In genomic region chr9:71306134-71306533, GRCh38 we compare ENCODE assay signal across 23 cellular contexts.
DNase-seq lines count a peak whose midpoint lies in the region; ATAC-seq, FAIRE-seq and TF ChIP-seq lines count a peak whose summit lies in the region.
"Had no signal": no experiment of that assay in that cellular context is flagged by ENCODE, and none has a peak within 500 bp of the region (broad histone marks: within the 10 kb centered on the region; RNA-seq: fewer than 3 reads in every experiment).

No MANE protein-coding gene starts in this region.

- DNase-seq in A549 (ENCODE audit: low read depth in 1 of 2, low spot score in 1 of 2) (no peak), NOMO-1 treated with DMSO at 0.1 percent for 48 hours (lab: John Stamatoyannopoulos, UW; ENCODE audit: unreplicated experiment) (no peak), SKM-1 treated with dmso at 0.1 percent for 144 hours (lab: John Stamatoyannopoulos, UW; ENCODE audit: unreplicated experiment) (no peak)
- no peak for DNase-seq in activated CD4-positive, alpha-beta T cell treated with anti-CD3 and anti-CD28 coated beads for 48 hours
- DNase-seq in activated naive CD8-positive, alpha-beta T cell treated with anti-CD3 and anti-CD28 coated beads, Interleukin-2, amount 50 U/mL, for 24 hours = no peak
- DNase-seq: activated CD8-positive, alpha-beta memory T cell treated with anti-CD3 and anti-CD28 coated beads, Interleukin-2, amount 10 ng/mL, durations not matched to agents 7 days and 5 days; activated effector memory CD4-positive, alpha-beta T cell treated with anti-CD3 and anti-CD28 coated beads, Interleukin-2, amount 50 U/mL, for 16 hours; amniotic stem cell; cerebellar nuclear complex; GDM1; hippocampal formation; NCI-H1694 treated with DMSO at 0.1 percent for 48 hours; NCI-H446 treated with DMSO at 0.1 percent for 48 hours; nephron progenitor cell; Right ventricle myocardium superior; stimulated activated CD4-positive, alpha-beta T cell treated with anti-CD3 and anti-CD28 coated beads, Interleukin-15, amount 100 ng/mL, for 24 hours; stimulated activated naive CD8-positive, alpha-beta T cell treated with anti-CD3 and anti-CD28 coated beads, Interleukin-15, amount 100 ng/mL, for 72 hours had no signal

- no peak overlapping the region for H3K4me3 Mint-ChIP-seq in activated naive CD8-positive, alpha-beta T cell treated with anti-CD3 and anti-CD28 coated beads, Interleukin-2, amount 50 U/mL, for 24 hours
- H3K4me3 Mint-ChIP-seq: activated CD8-positive, alpha-beta memory T cell treated with anti-CD3 and anti-CD28 coated beads, Interleukin-2, amount 10 ng/mL, durations not matched to agents 7 days and 5 days; nephron progenitor cell; stimulated activated naive CD8-positive, alpha-beta T cell treated with anti-CD3 and anti-CD28 coated beads, Interleukin-15, amount 100 ng/mL, for 72 hours; T-helper 1 cell treated with Interleukin-12 subunit alpha and Interleukin-12 subunit beta and Interleukin-4 antibody, amounts not matched to agents 30 μg/mL and 1 μg/mL, for 36 hours; WTC11 had no signal

- ATAC-seq in A549 = no peak
- peak; percentile 74 for ATAC-seq in GM19023 (IDR thresholded peaks at IDR 0.05; ENCODE audit: unreplicated experiment)
- ATAC-seq in GM21825 (IDR thresholded peaks at IDR 0.05; ENCODE audit: unreplicated experiment) = peak; percentile 57
- ATAC-seq in HG03039 (IDR thresholded peaks at IDR 0.05; ENCODE audit: unreplicated experiment) = peak; percentile 55
- no peak for ATAC-seq in activated naive CD8-positive, alpha-beta T cell treated with anti-CD3 and anti-CD28 coated beads, Interleukin-2, amount 50 U/mL, for 24 hours
- ATAC-seq: activated CD8-positive, alpha-beta memory T cell treated with anti-CD3 and anti-CD28 coated beads, Interleukin-2, amount 10 ng/mL, durations not matched to agents 7 days and 5 days; stimulated activated naive CD8-positive, alpha-beta T cell treated with anti-CD3 and anti-CD28 coated beads, Interleukin-15, amount 100 ng/mL, for 72 hours; WTC11 had no signal

- H3K4me3 ChIP-seq in A549 = no peak overlapping the region

- H3K9me3 ChIP-seq in A549 = no peaks in the 10 kb centered on the region

- H3K4me2 ChIP-seq in A549 = no peak overlapping the region

- H3K4me1 Mint-ChIP-seq in activated naive CD8-positive, alpha-beta T cell treated with anti-CD3 and anti-CD28 coated beads, Interleukin-2, amount 50 U/mL, for 24 hours = no peaks in the 10 kb centered on the region
- H3K4me1 Mint-ChIP-seq: activated CD8-positive, alpha-beta memory T cell treated with anti-CD3 and anti-CD28 coated beads, Interleukin-2, amount 10 ng/mL, durations not matched to agents 7 days and 5 days; nephron progenitor cell; stimulated activated naive CD8-positive, alpha-beta T cell treated with anti-CD3 and anti-CD28 coated beads, Interleukin-15, amount 100 ng/mL, for 72 hours had no signal

- peak; percentile 54 for FAIRE-seq in A549 (lab: Jason Lieb, UNC)

- peaks cover under 1% of the 10 kb centered on the region for H3K27me3 Mint-ChIP-seq in activated naive CD8-positive, alpha-beta T cell treated with anti-CD3 and anti-CD28 coated beads, Interleukin-2, amount 50 U/mL, for 24 hours
- H3K27me3 Mint-ChIP-seq: stimulated activated naive CD8-positive, alpha-beta T cell treated with anti-CD3 and anti-CD28 coated beads, Interleukin-15, amount 100 ng/mL, for 72 hours had no signal

- no peak for TF ChIP-seq CTCF in A549 (IDR thresholded peaks at IDR 0.05)

- CTCF ChIA-PET in A549 (lab: Yijun Ruan, JAX) = no interaction called here

- H3K9me3 Mint-ChIP-seq in activated naive CD8-positive, alpha-beta T cell treated with anti-CD3 and anti-CD28 coated beads, Interleukin-2, amount 50 U/mL, for 24 hours = no peaks in the 10 kb centered on the region
- H3K9me3 Mint-ChIP-seq: nephron progenitor cell; stimulated activated naive CD8-positive, alpha-beta T cell treated with anti-CD3 and anti-CD28 coated beads, Interleukin-15, amount 100 ng/mL, for 72 hours; T-helper 1 cell treated with Interleukin-12 subunit alpha and Interleukin-12 subunit beta and Interleukin-4 antibody, amounts not matched to agents 30 μg/mL and 1 μg/mL, for 36 hours; WTC11 had no signal

- no peak for TF ChIP-seq RAD21 in A549 (conservative IDR thresholded peaks at IDR 0.05 in 1 of 2, IDR thresholded peaks at IDR 0.05 in 1 of 2)

- no peaks in the 10 kb centered on the region for H3K36me3 Mint-ChIP-seq in activated naive CD8-positive, alpha-beta T cell treated with anti-CD3 and anti-CD28 coated beads, Interleukin-2, amount 50 U/mL, for 24 hours (ENCODE audit: low read depth)
- H3K36me3 Mint-ChIP-seq: activated CD8-positive, alpha-beta memory T cell treated with anti-CD3 and anti-CD28 coated beads, Interleukin-2, amount 10 ng/mL, durations not matched to agents 7 days and 5 days; WTC11 had no signal

- H3K27ac Mint-ChIP-seq in activated naive CD8-positive, alpha-beta T cell treated with anti-CD3 and anti-CD28 coated beads, Interleukin-2, amount 50 U/mL, for 24 hours = no peak overlapping the region
- H3K27ac Mint-ChIP-seq: activated CD8-positive, alpha-beta memory T cell treated with anti-CD3 and anti-CD28 coated beads, Interleukin-2, amount 10 ng/mL, durations not matched to agents 7 days and 5 days; nephron progenitor cell; stimulated activated naive CD8-positive, alpha-beta T cell treated with anti-CD3 and anti-CD28 coated beads, Interleukin-15, amount 100 ng/mL, for 72 hours; T-helper 1 cell treated with Interleukin-12 subunit alpha and Interleukin-12 subunit beta and Interleukin-4 antibody, amounts not matched to agents 30 μg/mL and 1 μg/mL, for 36 hours; WTC11 had no signal

- WGBS in A549 (ENCODE audit: missing lambda C conversion rate) = 25% methylated on average over 3 of the region's 3 CpGs

- no peak overlapping the region for H3K27ac ChIP-seq in A549
- H3K27ac ChIP-seq: 22Rv1 had no signal

- H3K4me1 ChIP-seq in A549 = no peaks in the 10 kb centered on the region

- POLR2A ChIA-PET in A549 (lab: Yijun Ruan, JAX) = no interaction called here

- no peak for TF ChIP-seq EP300 in A549 (IDR thresholded peaks at IDR 0.05)

- TF ChIP-seq POLR2A in A549 (IDR thresholded peaks at IDR 0.05; ENCODE audit: low read length) = no peak

TF ChIP-seq in A549, 52 proteins besides CTCF, POLR2A, EP300 and RAD21:
- TF ChIP-seq JUNB (IDR thresholded peaks at IDR 0.05) (no peak), TP53 (CRISPR knock-in tag; IDR thresholded peaks at IDR 0.05) (no peak), ELK1 (IDR thresholded peaks at IDR 0.05; ENCODE audit: low read depth, low read length) (no peak), HEYL (CRISPR knock-in tag; IDR thresholded peaks at IDR 0.05) (no peak), EHF (CRISPR knock-in tag; IDR thresholded peaks at IDR 0.05) (no peak), NR3C1 (IDR thresholded peaks at IDR 0.05) (no peak), GATA3 (IDR thresholded peaks at IDR 0.05; ENCODE audit: borderline replicate concordance) (no peak), KDM1A (IDR thresholded peaks at IDR 0.05; ENCODE audit: low read depth) (no peak)

Comparison
In these comparisons a context has a peak if more than half of its experiments do, and no peak if none do; other contexts are left out.
1. ATAC-seq: peak in GM19023 (single experiment), GM21825 (single experiment) and HG03039 (single experiment); none in A549 (0 of 2) and activated naive CD8-positive, alpha-beta T cell treated with anti-CD3 and anti-CD28 coated beads, Interleukin-2, amount 50 U/mL, for 24 hours (single experiment).